ENCODE assay signal across 9 cellular contexts in genomic region chr10:113982745-113983144, GRCh38.
DNase-seq lines count a peak whose midpoint lies in the region; ATAC-seq and TF ChIP-seq lines count a peak whose summit lies in the region.
"Had no signal": no experiment of that assay in that cellular context is flagged by ENCODE, and none has a peak within 500 bp of the region (broad histone marks: within the 10 kb centered on the region; RNA-seq: fewer than 3 reads in every experiment).

No MANE protein-coding gene starts in this region.

- H3K27ac ChIP-seq in left ventricle myocardium inferior (replicated peaks) (peak overlapping the region; percentile 62), substantia nigra (ENCODE audit: low read depth, low read length, poor library complexity, severe bottlenecking) (no peak overlapping the region)

- DNase-seq in left ventricle myocardium inferior (no peak), substantia nigra (lab: John Stamatoyannopoulos, UW) (no peak), CD1c-positive myeloid dendritic cell (ENCODE audit: extremely low spot score) (no peak), NCI-H2107 treated with DMSO at 0.1 percent for 48 hours (lab: John Stamatoyannopoulos, UW; ENCODE audit: unreplicated experiment) (no peak)
- no peak for DNase-seq in activated CD4-positive, alpha-beta T cell treated with anti-CD3 and anti-CD28 coated beads, Interleukin-2, amount 50 U/mL, for 48 hours
- DNase-seq: NCI-H146 had no signal

- H3K36me3 ChIP-seq in left ventricle myocardium inferior = no peaks in the 10 kb centered on the region

- no peaks in the 10 kb centered on the region for H3K27me3 ChIP-seq in left ventricle myocardium inferior (ENCODE audit: low read depth)

- ATAC-seq in GM18498 (IDR thresholded peaks at IDR 0.05; ENCODE audit: unreplicated experiment) = peak; percentile 95
- peak; percentile 86 for ATAC-seq in GM21381 (IDR thresholded peaks at IDR 0.05; ENCODE audit: unreplicated experiment)
- peak; percentile 92 for ATAC-seq in HG03280 (IDR thresholded peaks at IDR 0.05; ENCODE audit: unreplicated experiment)

- H3K4me1 ChIP-seq in left ventricle myocardium inferior = peaks cover 31% of the 10 kb centered on the region

- intact Hi-C loops in left ventricle myocardium inferior (cut with micrococcal nuclease) = no loop called here

- no peaks in the 10 kb centered on the region for H3K9me3 ChIP-seq in left ventricle myocardium inferior (replicated peaks)

- H3K4me3 ChIP-seq in left ventricle myocardium inferior = no peak overlapping the region

- TF ChIP-seq CTCF in left ventricle myocardium inferior (IDR thresholded peaks at IDR 0.05; ENCODE audit: borderline replicate concordance) = no peak
